In the genomic region with DNA sequence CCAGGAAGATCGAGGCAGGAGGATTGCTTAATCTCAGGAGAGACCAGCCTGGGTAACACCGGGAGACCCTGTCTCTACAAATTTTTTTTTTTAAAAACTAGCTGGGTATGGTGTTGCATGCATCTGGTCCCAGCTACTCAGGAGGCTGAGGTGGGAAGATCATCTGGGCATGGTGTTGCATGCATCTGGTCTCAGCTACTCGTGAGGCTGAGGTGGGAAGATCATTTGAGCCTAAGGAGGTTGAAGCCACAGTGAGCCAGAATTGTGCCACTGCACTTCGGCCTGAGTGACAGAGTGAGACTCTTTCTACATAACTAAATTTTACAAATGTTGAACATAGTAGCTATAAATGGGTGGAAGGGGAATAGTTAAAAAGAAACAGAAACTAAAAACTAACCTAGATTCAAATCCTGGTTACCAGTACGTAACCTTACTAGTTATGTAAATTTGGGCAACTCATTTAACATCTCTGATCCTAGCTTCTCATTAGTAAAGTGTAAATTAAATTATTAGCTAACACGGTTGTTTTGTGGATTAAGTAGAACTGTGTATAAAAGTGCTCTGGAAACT, we compare ENCODE assay signal across 13 cellular contexts. TPM values are rescaled to one million over a fixed set of nuclear protein-coding genes. Genes with fewer than 3 reads are reported as not detected.
A peak's percentile ranks its signal among the peaks of the same experiment; 100 is the strongest.
DNase-seq lines count a peak whose midpoint lies in the region; ATAC-seq lines count a peak whose summit lies in the region.
"Had no signal": no experiment of that assay in that cellular context is flagged by ENCODE, and none has a peak within 500 bp of the region (broad histone marks: within the 10 kb centered on the region; RNA-seq: fewer than 3 reads in every experiment).

No MANE protein-coding gene starts in this region.

- H3K4me3 Mint-ChIP-seq in naive B cell: peak overlapping the region in 1 of 8 donors; percentile 1
- H3K4me3 Mint-ChIP-seq: activated naive CD4-positive, alpha-beta T cell treated with anti-CD3 and anti-CD28 coated beads, Interleukin-2, amount 50 U/mL, for 24 hours; stimulated activated naive CD8-positive, alpha-beta T cell treated with anti-CD3 and anti-CD28 coated beads, Interleukin-15, amount 100 ng/mL, for 72 hours had no signal

- peak; percentile 88 for ATAC-seq in GM18873 (IDR thresholded peaks at IDR 0.05; ENCODE audit: low FRiP score, unreplicated experiment)
- ATAC-seq in GM21526 (IDR thresholded peaks at IDR 0.05; ENCODE audit: low FRiP score, unreplicated experiment): peak; percentile 64
- peak; percentile 79 for ATAC-seq in HG03066 (IDR thresholded peaks at IDR 0.05; ENCODE audit: low read depth, unreplicated experiment)
- ATAC-seq in naive B cell (ENCODE audit: low read depth in 2 of 2): no peak
- ATAC-seq: stimulated activated naive CD8-positive, alpha-beta T cell treated with anti-CD3 and anti-CD28 coated beads, Interleukin-15, amount 100 ng/mL, for 72 hours had no signal

- DNase-seq in naive B cell (no peak), NCI-H510A (lab: John Stamatoyannopoulos, UW) (no peak), NCI-H1417 treated with DMSO at 0.1 percent for 48 hours (lab: John Stamatoyannopoulos, UW) (no peak), SJCRH30 (no peak)
- DNase-seq: IMR-90; kidney glomerular epithelial cell; NCI-H2081 treated with DMSO at 0.1 percent for 48 hours; stimulated activated CD4-positive, alpha-beta T cell treated with anti-CD3 and anti-CD28 coated beads, Interleukin-15, amount 100 ng/mL, for 24 hours; stimulated activated naive CD8-positive, alpha-beta T cell treated with anti-CD3 and anti-CD28 coated beads, Interleukin-15, amount 100 ng/mL, for 72 hours had no signal

- no peaks in the 10 kb centered on the region for H3K9me3 Mint-ChIP-seq in naive B cell
- H3K9me3 Mint-ChIP-seq: activated naive CD4-positive, alpha-beta T cell treated with anti-CD3 and anti-CD28 coated beads, Interleukin-2, amount 50 U/mL, for 24 hours; stimulated activated naive CD8-positive, alpha-beta T cell treated with anti-CD3 and anti-CD28 coated beads, Interleukin-15, amount 100 ng/mL, for 72 hours had no signal

- peak overlapping the region in 4 of 6 donors; percentile 67 to 80 (median 72) for H3K27ac Mint-ChIP-seq in naive B cell
- H3K27ac Mint-ChIP-seq: activated naive CD4-positive, alpha-beta T cell treated with anti-CD3 and anti-CD28 coated beads, Interleukin-2, amount 50 U/mL, for 24 hours; stimulated activated naive CD8-positive, alpha-beta T cell treated with anti-CD3 and anti-CD28 coated beads, Interleukin-15, amount 100 ng/mL, for 72 hours had no signal

- no peaks in the 10 kb centered on the region for H3K4me1 Mint-ChIP-seq in naive B cell
- H3K4me1 Mint-ChIP-seq: stimulated activated naive CD8-positive, alpha-beta T cell treated with anti-CD3 and anti-CD28 coated beads, Interleukin-15, amount 100 ng/mL, for 72 hours had no signal

- no peaks in the 10 kb centered on the region for H3K27me3 ChIP-seq in SJCRH30

- H3K4me1 ChIP-seq in SJCRH30: no peaks in the 10 kb centered on the region

- H3K36me3 Mint-ChIP-seq in naive B cell: peaks cover 0 to 24% of the 10 kb centered on the region in 2 donors

- no peak overlapping the region for H3K27ac ChIP-seq in SJCRH30

- H3K36me3 ChIP-seq in SJCRH30: peaks cover 17% of the 10 kb centered on the region

- H3K27me3 Mint-ChIP-seq in naive B cell: no peaks in the 10 kb centered on the region
- H3K27me3 Mint-ChIP-seq: activated naive CD4-positive, alpha-beta T cell treated with anti-CD3 and anti-CD28 coated beads, Interleukin-2, amount 50 U/mL, for 24 hours; stimulated activated naive CD8-positive, alpha-beta T cell treated with anti-CD3 and anti-CD28 coated beads, Interleukin-15, amount 100 ng/mL, for 72 hours had no signal

- no peaks in the 10 kb centered on the region for H3K9me3 ChIP-seq in SJCRH30 (replicated peaks)

- H3K4me3 ChIP-seq in SJCRH30: no peak overlapping the region

RNA-seq across cellular contexts. Expression of gene TMEM161B, which starts 41.7 kb away (rescaled TPM):
- 10 to 100 TPM in 5 of 6 donors, 1 to 10 TPM in 1; 9.6 to 18.0 (median 10.8) TPM for polyA plus RNA-seq in naive B cell (ENCODE audit: low read depth in 6 of 6)
- 18.6 and 24.8 TPM in 2 replicates for total RNA-seq in SJCRH30 (2014; rRNA removed; shearing (Covaris generic))

Comparison
In these comparisons a context has a peak if more than half of its experiments do, and no peak if none do; other contexts are left out.
1. ATAC-seq: peak in GM18873 (single experiment), GM21526 (single experiment) and HG03066 (single experiment); none in naive B cell (0 of 2).